Comparison of ENCODE assay signal across 29 cellular contexts in genomic region chr12:53186745-53187144, GRCh38. TPM values are rescaled to one million over a fixed set of nuclear protein-coding genes. Genes with fewer than 3 reads are reported as not detected.
"Had no signal": no experiment of that assay in that cellular context is flagged by ENCODE, and none has a peak within 500 bp of the region (broad histone marks: within the 10 kb centered on the region; RNA-seq: fewer than 3 reads in every experiment).

No MANE protein-coding gene starts in this region.

- H3K27ac Mint-ChIP-seq: activated naive CD8-positive, alpha-beta T cell treated with anti-CD3 and anti-CD28 coated beads, Interleukin-2, amount 10 ng/mL, durations not matched to agents 7 days and 5 days; natural killer cell; T-helper 2 cell treated with Interferon-gamma antibody and Interleukin-4, amounts not matched to agents 5 μg/mL and 100 μg/mL, for 36 hours; type B pancreatic cell had no signal

- H3K9me3 ChIP-seq: heart right ventricle, left lung, right lobe of liver, thoracic aorta, uterus had no signal

- H3K4me3 Mint-ChIP-seq: activated naive CD4-positive, alpha-beta T cell treated with anti-CD3 and anti-CD28 coated beads for 36 hours; activated naive CD8-positive, alpha-beta T cell treated with anti-CD3 and anti-CD28 coated beads, Interleukin-2, amount 10 ng/mL, durations not matched to agents 7 days and 5 days; natural killer cell; stimulated activated naive CD8-positive, alpha-beta T cell treated with anti-CD3 and anti-CD28 coated beads, Interleukin-15, Interleukin-2, amounts not matched to agents 100 ng/mL and 50 ng/mL, for 24 hours; T-helper 2 cell treated with Interferon-gamma antibody and Interleukin-4, amounts not matched to agents 5 μg/mL and 100 μg/mL, for 36 hours; type B pancreatic cell had no signal

- DNase-seq: activated CD4-positive, alpha-beta T cell treated with anti-CD3 and anti-CD28 coated beads for 48 hours; activated CD4-positive, alpha-beta T cell treated with anti-CD3 and anti-CD28 coated beads, Interleukin-2, amount 50 U/mL, for 48 hours; activated effector memory CD4-positive, alpha-beta T cell treated with Interleukin-2 at 50 U/mL for 16 hours; activated naive CD4-positive, alpha-beta T cell treated with anti-CD3 and anti-CD28 coated beads for 36 hours; activated naive CD8-positive, alpha-beta T cell treated with anti-CD3 and anti-CD28 coated beads, Interleukin-2, amount 10 ng/mL, durations not matched to agents 7 days and 5 days; amniotic stem cell; brain microvascular endothelial cell; dorsolateral prefrontal cortex; effector memory CD4-positive, alpha-beta T cell; heart right ventricle; kidney glomerular epithelial cell; mesendoderm; natural killer cell; posterior cingulate gyrus; stimulated activated CD4-positive, alpha-beta T cell treated with anti-CD3 and anti-CD28 coated beads, Interleukin-4, amount 100 ng/mL, for 1 hour; T-helper 1 cell had no signal

- H3K36me3 Mint-ChIP-seq: natural killer cell had no signal

- H3K27me3 ChIP-seq: brain microvascular endothelial cell, dorsolateral prefrontal cortex, heart right ventricle, left lung, right lobe of liver, uterus had no signal

- H3K27ac ChIP-seq: brain microvascular endothelial cell, coronary artery, dorsolateral prefrontal cortex, heart right ventricle, left lung, right lobe of liver, thoracic aorta, uterus had no signal

- H3K4me3 ChIP-seq: coronary artery, dorsolateral prefrontal cortex, heart right ventricle, left lung, lung, right lobe of liver, thoracic aorta, uterus had no signal

- H3K36me3 ChIP-seq: uterus had no signal

- ATAC-seq: heart right ventricle, left lung, natural killer cell had no signal

- H3K9me3 Mint-ChIP-seq: activated naive CD4-positive, alpha-beta T cell treated with anti-CD3 and anti-CD28 coated beads for 36 hours; activated naive CD8-positive, alpha-beta T cell treated with anti-CD3 and anti-CD28 coated beads, Interleukin-2, amount 10 ng/mL, durations not matched to agents 7 days and 5 days; natural killer cell; stimulated activated naive CD8-positive, alpha-beta T cell treated with anti-CD3 and anti-CD28 coated beads, Interleukin-15, Interleukin-2, amounts not matched to agents 100 ng/mL and 50 ng/mL, for 24 hours; T-helper 2 cell treated with Interferon-gamma antibody and Interleukin-4, amounts not matched to agents 5 μg/mL and 100 μg/mL, for 36 hours; type B pancreatic cell had no signal

- H3K27me3 Mint-ChIP-seq: activated naive CD8-positive, alpha-beta T cell treated with anti-CD3 and anti-CD28 coated beads, Interleukin-2, amount 10 ng/mL, durations not matched to agents 7 days and 5 days; stimulated activated naive CD8-positive, alpha-beta T cell treated with anti-CD3 and anti-CD28 coated beads, Interleukin-15, Interleukin-2, amounts not matched to agents 100 ng/mL and 50 ng/mL, for 24 hours; type B pancreatic cell had no signal

RNA-seq across cellular contexts. Expression of gene ITGB7, which starts 20.3 kb away (rescaled TPM):
- total RNA-seq: cerebellum, endothelial cell of umbilical vein, fibroblast of villous mesenchyme, glomerular endothelial cell had no signal
